In the genomic region with DNA sequence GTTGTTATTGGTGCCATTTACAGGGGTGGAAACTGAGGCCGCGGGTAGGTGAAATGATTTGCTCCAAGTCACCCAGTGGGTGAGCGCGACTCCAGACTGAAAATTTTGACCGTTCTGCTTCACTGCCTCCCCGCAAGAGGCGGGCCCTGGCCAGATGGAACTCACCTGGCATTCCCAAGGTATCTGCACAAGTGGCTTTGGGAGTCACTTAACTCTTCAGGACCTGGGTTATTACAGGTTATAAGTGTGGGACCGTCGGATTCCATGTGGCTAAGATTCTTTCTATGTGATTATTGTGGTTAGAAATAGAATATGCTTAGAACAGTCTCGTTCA, we compare ENCODE assay signal across 6 cellular contexts. TPM values are rescaled to one million over a fixed set of nuclear protein-coding genes. Genes with fewer than 3 reads are reported as not detected.
DNase-seq lines count a peak whose midpoint lies in the region; ATAC-seq and TF ChIP-seq lines count a peak whose summit lies in the region.

No MANE protein-coding gene starts in this region.

- TF ChIP-seq CTCF in ovary (IDR thresholded peaks at IDR 0.05) = no peak

- no peaks in the 10 kb centered on the region for H3K27me3 ChIP-seq in ovary

- no peaks in the 10 kb centered on the region for H3K36me3 ChIP-seq in ovary

- peaks cover 12% of the 10 kb centered on the region for H3K36me3 Mint-ChIP-seq in activated CD4-positive, alpha-beta T cell treated with anti-CD3 and anti-CD28 coated beads for 36 hours (ENCODE audit: low read depth)

- no peaks in the 10 kb centered on the region for H3K9me3 Mint-ChIP-seq in activated CD4-positive, alpha-beta T cell treated with anti-CD3 and anti-CD28 coated beads for 36 hours (ENCODE audit: low read depth)

- no peak for DNase-seq in activated CD4-positive, alpha-beta T cell treated with anti-CD3 and anti-CD28 coated beads for 36 hours
- DNase-seq in activated CD4-positive, alpha-beta T cell treated with anti-CD3 and anti-CD28 coated beads for 48 hours = no peak
- DNase-seq in caudate nucleus (lab: John Stamatoyannopoulos, UW) (peak in 1 of 61 donors; percentile 24), ovary (no peak), HK-2 (ENCODE audit: unreplicated experiment) (no peak)

- POLR2A ChIA-PET in activated CD4-positive, alpha-beta T cell treated with anti-CD3 and anti-CD28 coated beads for 36 hours (lab: Charles Lee) = no interaction called here

- H3K4me3 Mint-ChIP-seq in activated CD4-positive, alpha-beta T cell treated with anti-CD3 and anti-CD28 coated beads for 36 hours = peak overlapping the region; percentile 92

- no peak for TF ChIP-seq EP300 in ovary (IDR thresholded peaks at IDR 0.05)

- 0 to 1% (median 0%) methylated on average over 10 of the region's 10 CpGs for WGBS in ovary, 3 donors

- no peaks in the 10 kb centered on the region for H3K9me3 ChIP-seq in ovary

- peaks cover 27% of the 10 kb centered on the region for H3K4me1 Mint-ChIP-seq in activated CD4-positive, alpha-beta T cell treated with anti-CD3 and anti-CD28 coated beads for 36 hours

- peak overlapping the region; percentile 24 for H3K27ac ChIP-seq in caudate nucleus (ENCODE audit: low read depth, low read length)
- peak overlapping the region in 1 of 2 donors; percentile 59 for H3K27ac ChIP-seq in ovary

- no peaks in the 10 kb centered on the region for H3K27me3 Mint-ChIP-seq in activated CD4-positive, alpha-beta T cell treated with anti-CD3 and anti-CD28 coated beads for 36 hours

- CTCF ChIA-PET in activated CD4-positive, alpha-beta T cell treated with anti-CD3 and anti-CD28 coated beads for 36 hours (lab: Charles Lee) = no interaction called here

- peak overlapping the region; percentile 95 for H3K4me3 ChIP-seq in ovary

- intact Hi-C loops in activated CD4-positive, alpha-beta T cell treated with anti-CD3 and anti-CD28 coated beads for 36 hours (cut with DNase I, micrococcal nuclease) = loop anchor here in 1 of 2 experiments (1.0 to 10.0 kb wide), 9 partner anchors 12 to 544 kb away; partner anchors contain the start of genes ADORA2A, GUCD1, MIF and SNRPD3
- intact Hi-C loops in ovary (cut with DNase I) = no loop called here

- peak overlapping the region; percentile 94 for H3K27ac Mint-ChIP-seq in activated CD4-positive, alpha-beta T cell treated with anti-CD3 and anti-CD28 coated beads for 36 hours

- peaks cover 1% of the 10 kb centered on the region for H3K4me1 ChIP-seq in ovary (ENCODE audit: insufficient read depth)

- no peak for TF ChIP-seq POLR2A in ovary (IDR thresholded peaks at IDR 0.05)

- ATAC-seq in activated CD4-positive, alpha-beta T cell treated with anti-CD3 and anti-CD28 coated beads for 36 hours = no peak
- no peak for ATAC-seq in HG03175 (IDR thresholded peaks at IDR 0.05; ENCODE audit: unreplicated experiment)

RNA-seq across cellular contexts. Expression of gene CABIN1, which starts 0.6 kb away (rescaled TPM):
- 100 to 1,000 TPM in 1 of 2 experiments, 10 to 100 TPM in 1; 95.9 to 102 TPM for total RNA-seq in activated CD4-positive, alpha-beta T cell treated with anti-CD3 and anti-CD28 coated beads for 36 hours
- 10 to 100 TPM; 26.3 to 68.0 (median 50.2) TPM for total RNA-seq in ovary
- 10 to 100 TPM; 15.7 to 25.1 TPM for polyA plus RNA-seq in ovary

RNA-seq across cellular contexts. Expression of gene GSTT4, which starts 6.4 kb away (rescaled TPM):
- total RNA-seq in activated CD4-positive, alpha-beta T cell treated with anti-CD3 and anti-CD28 coated beads for 36 hours = not detected
- total RNA-seq in ovary = not detected
- polyA plus RNA-seq in ovary = not detected

RNA-seq across cellular contexts. Expression of gene GSTT2, which starts 31.8 kb away (rescaled TPM):
- not detected for total RNA-seq in activated CD4-positive, alpha-beta T cell treated with anti-CD3 and anti-CD28 coated beads for 36 hours
- total RNA-seq in ovary = 1 to 10 TPM in 1 of 7 donors, under 1 TPM in 2, not detected in 4; 0.67 to 1.4 (median 0.98) TPM
- polyA plus RNA-seq in ovary = 1 to 10 TPM in 1 of 2 donors, under 1 TPM in 1; 0.33 to 1.8 TPM

RNA-seq across cellular contexts. Expression of gene DDT, which starts 37.5 kb away (rescaled TPM):
- total RNA-seq in activated CD4-positive, alpha-beta T cell treated with anti-CD3 and anti-CD28 coated beads for 36 hours = 100 to 1,000 TPM in 1 of 2 experiments, 10 to 100 TPM in 1; 91.3 to 118 TPM
- total RNA-seq in ovary = 100 to 1,000 TPM in 3 of 7 donors, 10 to 100 TPM in 4; 73.5 to 115 (median 90.0) TPM
- polyA plus RNA-seq in ovary = 100 to 1,000 TPM in 1 of 2 donors, 10 to 100 TPM in 1; 34.6 to 236 TPM

RNA-seq across cellular contexts. Expression of gene DDTL, which starts 45.0 kb away (rescaled TPM):
- 1 to 10 TPM; 2.3 to 2.8 TPM for total RNA-seq in activated CD4-positive, alpha-beta T cell treated with anti-CD3 and anti-CD28 coated beads for 36 hours
- total RNA-seq in ovary = 1 to 10 TPM in 5 of 7 donors, not detected in 2; 2.8 to 5.1 (median 3.4) TPM
- polyA plus RNA-seq in ovary = 1 to 10 TPM; 1.4 to 1.6 TPM
